Comparison of ENCODE assay signal across 1 cellular context in genomic region chr13:73416093-73416492, GRCh38.
TF ChIP-seq lines count a peak whose summit lies in the region.

No MANE protein-coding gene starts in this region.

TF ChIP-seq in IMR-90, 13 proteins besides CTCF, POLR2A, EP300 and RAD21 (continued from another document):
- TF ChIP-seq ELK1 (IDR thresholded peaks at IDR 0.05; ENCODE audit: borderline replicate concordance, low read depth, low read length) (no peak), MXI1 (IDR thresholded peaks at IDR 0.05; ENCODE audit: borderline replicate concordance, low read depth, low read length) (no peak), FOS (IDR thresholded peaks at IDR 0.05; ENCODE audit: low read depth, low read length) (no peak), SMC3 (IDR thresholded peaks at IDR 0.05; ENCODE audit: low read depth, low read length) (no peak), BHLHE40 (IDR thresholded peaks at IDR 0.05; ENCODE audit: low read depth, low read length) (no peak), CEBPB (IDR thresholded peaks at IDR 0.05; ENCODE audit: low read depth, low read length) (no peak)
